Comparison of ENCODE assay signal across 28 cellular contexts in genomic region chr13:21911916-21912315, GRCh38.
"Had no signal": no experiment of that assay in that cellular context is flagged by ENCODE, and none has a peak within 500 bp of the region (broad histone marks: within the 10 kb centered on the region; RNA-seq: fewer than 3 reads in every experiment).

No MANE protein-coding gene starts in this region.

- H3K4me1 ChIP-seq: ascending aorta, heart right ventricle had no signal

- H3K4me3 Mint-ChIP-seq: activated B cell treated with CpG ODN at 0.5 μM for 24 hours; activated CD8-positive, alpha-beta T cell treated with anti-CD3 and anti-CD28 coated beads for 36 hours; activated naive CD4-positive, alpha-beta T cell treated with anti-CD3 and anti-CD28 coated beads, Interleukin-2, amount 10 ng/mL, durations not matched to agents 7 days and 5 days; activated naive CD8-positive, alpha-beta T cell treated with anti-CD3 and anti-CD28 coated beads, Interleukin-2, amount 10 ng/mL, durations not matched to agents 7 days and 5 days; activated T-cell treated with anti-CD3 and anti-CD28 coated beads, Interleukin-2, amount 50 U/mL, for 4 hours; activated T-helper 1 cell treated with anti-CD3 and anti-CD28 coated beads, Interleukin-12 subunit alpha, Interleukin-12 subunit beta, Interleukin-2, Interleukin-4 antibody, amounts not matched to agents 30 ng/mL and 10 ng/mL and 1 ng/mL, durations not matched to agents 14 hours and 24 hours and 36 hours; central memory CD8-positive, alpha-beta T cell; dendritic cell treated with granulocyte-macrophage colony-stimulating factor and Interleukin-4, amounts not matched to agents 40 ng/mL and 50 ng/mL, for 4 days; endodermal cell; T-helper 17 cell; T-helper 2 cell treated with Interferon-gamma antibody and Interleukin-4, amounts not matched to agents 5 μg/mL and 100 μg/mL, for 36 hours had no signal

- H3K27ac ChIP-seq: ascending aorta, brain microvascular endothelial cell, coronary artery, dorsolateral prefrontal cortex, heart right ventricle, WERI-Rb-1 had no signal

- H3K27me3 ChIP-seq: ascending aorta, brain microvascular endothelial cell had no signal

- H3K4me1 Mint-ChIP-seq: activated B cell treated with CpG ODN at 0.5 μM for 24 hours; activated naive CD4-positive, alpha-beta T cell treated with anti-CD3 and anti-CD28 coated beads, Interleukin-2, amount 10 ng/mL, durations not matched to agents 7 days and 5 days; activated naive CD8-positive, alpha-beta T cell treated with anti-CD3 and anti-CD28 coated beads, Interleukin-2, amount 10 ng/mL, durations not matched to agents 7 days and 5 days; central memory CD8-positive, alpha-beta T cell had no signal

- H3K36me3 ChIP-seq: ascending aorta, brain microvascular endothelial cell, heart right ventricle, WERI-Rb-1 had no signal

- H3K36me3 Mint-ChIP-seq: activated naive CD4-positive, alpha-beta T cell treated with anti-CD3 and anti-CD28 coated beads, Interleukin-2, amount 10 ng/mL, durations not matched to agents 7 days and 5 days; activated naive CD4-positive, alpha-beta T cell treated with anti-CD3 and anti-CD28 coated beads, Interleukin-2, amount 50 U/mL, for 72 hours; activated naive CD8-positive, alpha-beta T cell treated with anti-CD3 and anti-CD28 coated beads, Interleukin-2, amount 10 ng/mL, durations not matched to agents 7 days and 5 days had no signal

- H3K27ac Mint-ChIP-seq: activated B cell treated with CpG ODN at 0.5 μM for 24 hours; activated CD8-positive, alpha-beta T cell treated with anti-CD3 and anti-CD28 coated beads for 36 hours; activated naive CD4-positive, alpha-beta T cell treated with anti-CD3 and anti-CD28 coated beads, Interleukin-2, amount 10 ng/mL, durations not matched to agents 7 days and 5 days; activated naive CD8-positive, alpha-beta T cell treated with anti-CD3 and anti-CD28 coated beads, Interleukin-2, amount 10 ng/mL, durations not matched to agents 7 days and 5 days; activated T-helper 1 cell treated with anti-CD3 and anti-CD28 coated beads, Interleukin-12 subunit alpha, Interleukin-12 subunit beta, Interleukin-2, Interleukin-4 antibody, amounts not matched to agents 30 ng/mL and 10 ng/mL and 1 ng/mL, durations not matched to agents 14 hours and 24 hours and 36 hours; dendritic cell treated with granulocyte-macrophage colony-stimulating factor and Interleukin-4, amounts not matched to agents 40 ng/mL and 50 ng/mL, for 4 days; endodermal cell; T-helper 17 cell; T-helper 2 cell treated with Interferon-gamma antibody and Interleukin-4, amounts not matched to agents 5 μg/mL and 100 μg/mL, for 36 hours had no signal

- H3K4me3 ChIP-seq: ascending aorta, coronary artery, dorsolateral prefrontal cortex, heart right ventricle had no signal

- H3K9me3 Mint-ChIP-seq: activated B cell treated with CpG ODN at 0.5 μM for 24 hours; activated CD8-positive, alpha-beta T cell treated with anti-CD3 and anti-CD28 coated beads for 36 hours; activated naive CD4-positive, alpha-beta T cell treated with anti-CD3 and anti-CD28 coated beads, Interleukin-2, amount 10 ng/mL, durations not matched to agents 7 days and 5 days; activated naive CD4-positive, alpha-beta T cell treated with anti-CD3 and anti-CD28 coated beads, Interleukin-2, amount 50 U/mL, for 72 hours; activated naive CD8-positive, alpha-beta T cell treated with anti-CD3 and anti-CD28 coated beads, Interleukin-2, amount 10 ng/mL, durations not matched to agents 7 days and 5 days; activated T-cell treated with anti-CD3 and anti-CD28 coated beads, Interleukin-2, amount 50 U/mL, for 4 hours; activated T-helper 1 cell treated with anti-CD3 and anti-CD28 coated beads, Interleukin-12 subunit alpha, Interleukin-12 subunit beta, Interleukin-2, Interleukin-4 antibody, amounts not matched to agents 30 ng/mL and 10 ng/mL and 1 ng/mL, durations not matched to agents 14 hours and 24 hours and 36 hours; central memory CD8-positive, alpha-beta T cell; dendritic cell treated with granulocyte-macrophage colony-stimulating factor and Interleukin-4, amounts not matched to agents 40 ng/mL and 50 ng/mL, for 4 days; endodermal cell; T-helper 2 cell treated with Interferon-gamma antibody and Interleukin-4, amounts not matched to agents 5 μg/mL and 100 μg/mL, for 36 hours had no signal

- H3K27me3 Mint-ChIP-seq: activated CD8-positive, alpha-beta T cell treated with anti-CD3 and anti-CD28 coated beads for 36 hours; activated naive CD4-positive, alpha-beta T cell treated with anti-CD3 and anti-CD28 coated beads, Interleukin-2, amount 10 ng/mL, durations not matched to agents 7 days and 5 days; activated naive CD8-positive, alpha-beta T cell treated with anti-CD3 and anti-CD28 coated beads, Interleukin-2, amount 10 ng/mL, durations not matched to agents 7 days and 5 days; dendritic cell treated with granulocyte-macrophage colony-stimulating factor and Interleukin-4, amounts not matched to agents 40 ng/mL and 50 ng/mL, for 4 days had no signal

- DNase-seq: activated B cell treated with CpG ODN at 0.5 μM for 24 hours; activated CD4-positive, alpha-beta T cell treated with anti-CD3 and anti-CD28 coated beads for 48 hours; activated CD4-positive, alpha-beta T cell treated with anti-CD3 and anti-CD28 coated beads, Interleukin-2, amount 50 U/mL, for 1 hour; activated CD4-positive, alpha-beta T cell treated with anti-CD3 and anti-CD28 coated beads, Interleukin-2, amount 50 U/mL, for 48 hours; activated CD8-positive, alpha-beta memory T cell treated with anti-CD3 and anti-CD28 coated beads for 24 hours; activated CD8-positive, alpha-beta T cell treated with anti-CD3 and anti-CD28 coated beads for 36 hours; activated gamma-delta T cell; activated naive CD4-positive, alpha-beta T cell; activated naive CD4-positive, alpha-beta T cell treated with anti-CD3 and anti-CD28 coated beads, Interleukin-2, amount 10 ng/mL, durations not matched to agents 7 days and 5 days; activated naive CD8-positive, alpha-beta T cell treated with anti-CD3 and anti-CD28 coated beads, Interleukin-2, amount 10 ng/mL, durations not matched to agents 7 days and 5 days; activated T-cell treated with anti-CD3 and anti-CD28 coated beads, Interleukin-2, amount 50 U/mL, for 4 hours; brain microvascular endothelial cell; dorsolateral prefrontal cortex; effector memory CD4-positive, alpha-beta T cell; endodermal cell; foreskin fibroblast; heart right ventricle; T-helper 1 cell; T-helper 17 cell; T1000; WERI-Rb-1 had no signal
